ENCODE assay signal across 9 cellular contexts in genomic region chr20:40251284-40251932, GRCh38.
DNase-seq lines count a peak whose midpoint lies in the region; ATAC-seq and TF ChIP-seq lines count a peak whose summit lies in the region.
"Had no signal": no experiment of that assay in that cellular context is flagged by ENCODE, and none has a peak within 500 bp of the region (broad histone marks: within the 10 kb centered on the region; RNA-seq: fewer than 3 reads in every experiment).

No MANE protein-coding gene starts in this region.

- no peak overlapping the region for H3K4me3 Mint-ChIP-seq in naive thymus-derived CD4-positive, alpha-beta T cell

- H3K4me2 ChIP-seq in PC-3 (ENCODE audit: low read length): no peak overlapping the region

- H3K9me2 ChIP-seq in PC-3 (replicated peaks; ENCODE audit: low read length): no peaks in the 10 kb centered on the region

- no TSS peak for BruUV-seq in A673 (replicated peaks; lab: Mats Ljungman, UMichigan)
- BruUV-seq in PC-3 (replicated peaks; lab: Mats Ljungman, UMichigan): no TSS peak

- no peak overlapping the region for H3K27ac Mint-ChIP-seq in naive thymus-derived CD4-positive, alpha-beta T cell

- POLR2A ChIA-PET in A673 (lab: Charles Lee; ENCODE audit: low non-redundant PET) (no interaction called here), PC-3 (lab: Charles Lee; ENCODE audit: unreplicated experiment) (no interaction called here)
- POLR2A ChIA-PET in naive thymus-derived CD4-positive, alpha-beta T cell (lab: Charles Lee): no interaction called here

- DNase-seq in A673 (ENCODE audit: low spot score): peak; percentile 78
- DNase-seq in PC-3: peak; percentile 27
- DNase-seq in fibroblast of villous mesenchyme (ENCODE audit: low read depth): peak; percentile 20
- no peak for DNase-seq in naive thymus-derived CD4-positive, alpha-beta T cell
- no peak for DNase-seq in ascending aorta (ENCODE audit: low spot score in 2 of 2)
- DNase-seq: left cardiac atrium had no signal

- H4K20me1 ChIP-seq in PC-3 (ENCODE audit: low read length): no peaks in the 10 kb centered on the region

- H3K27me3 ChIP-seq in A673 (replicated peaks; ENCODE audit: insufficient read depth, low read depth, low read length, poor library complexity) (no peaks in the 10 kb centered on the region), PC-3 (ENCODE audit: low read length) (no peaks in the 10 kb centered on the region), ascending aorta (no peaks in the 10 kb centered on the region)
- no peaks in the 10 kb centered on the region for H3K27me3 ChIP-seq in naive thymus-derived CD4-positive, alpha-beta T cell (ENCODE audit: control insufficient read depth in 2 of 2, insufficient read depth in 2 of 2, low read length in 2 of 2)

- H3K4me3 ChIP-seq in A673 (ENCODE audit: low read depth, low read length, poor library complexity, severe bottlenecking) (no peak overlapping the region), GM12875 (ENCODE audit: low read depth, low read length) (no peak overlapping the region), PC-3 (ENCODE audit: low read length) (no peak overlapping the region), fibroblast of villous mesenchyme (ENCODE audit: low read depth, low read length) (no peak overlapping the region), ascending aorta (no peak overlapping the region)
- H3K4me3 ChIP-seq in naive thymus-derived CD4-positive, alpha-beta T cell (ENCODE audit: low read length): no peak overlapping the region

- peaks cover 0 to 19% (median 3%) of the 10 kb centered on the region in 11 donors for H3K9me3 Mint-ChIP-seq in naive thymus-derived CD4-positive, alpha-beta T cell

- H3K36me3 Mint-ChIP-seq in naive thymus-derived CD4-positive, alpha-beta T cell: peaks cover 0 to 3% (median 0%) of the 10 kb centered on the region in 5 donors

- H3K79me2 ChIP-seq in PC-3 (ENCODE audit: low read length): no peaks in the 10 kb centered on the region

- H3K27me3 Mint-ChIP-seq in naive thymus-derived CD4-positive, alpha-beta T cell: peaks cover 0 to 14% (median 7%) of the 10 kb centered on the region in 5 donors

- H3K4me1 Mint-ChIP-seq in naive thymus-derived CD4-positive, alpha-beta T cell: no peaks in the 10 kb centered on the region

- no peaks in the 10 kb centered on the region for H3K9me3 ChIP-seq in A673 (ENCODE audit: low read depth, low read length, poor library complexity, severe bottlenecking)
- 0 out of 2 replicates have a peak, but pooled peaks cover 7% of the 10 kb centered on the region for H3K9me3 ChIP-seq in PC-3 (ENCODE audit: low read length)
- H3K9me3 ChIP-seq in naive thymus-derived CD4-positive, alpha-beta T cell (ENCODE audit: control insufficient read depth in 2 of 3, low read length in 3 of 3): no peaks in the 10 kb centered on the region
- no peaks in the 10 kb centered on the region for H3K9me3 ChIP-seq in ascending aorta

- no peaks in the 10 kb centered on the region for H3F3A ChIP-seq in PC-3 (ENCODE audit: low read length, unreplicated experiment)

- H2AFZ ChIP-seq in PC-3 (ENCODE audit: low read length): no peak overlapping the region

- no peak overlapping the region for H3K9ac ChIP-seq in PC-3 (ENCODE audit: low read length)

- intact Hi-C loops in A673 (cut with micrococcal nuclease; ENCODE audit: unreplicated experiment): loop anchor here (5.0 to 10.0 kb wide), 2 partner anchors 89 to 987 kb away; no protein-coding TSS in a partner anchor
- intact Hi-C loops in PC-3 (cut with micrococcal nuclease): no loop called here
- intact Hi-C loops in naive thymus-derived CD4-positive, alpha-beta T cell (cut with micrococcal nuclease): no loop called here
- intact Hi-C loops in ascending aorta (cut with DNase I): loop anchor here (10.0 kb wide), 1 partner anchor 97 kb away; no protein-coding TSS in a partner anchor

- H3K4me1 ChIP-seq in A673 (ENCODE audit: insufficient read depth, low read length, poor library complexity, severe bottlenecking) (peaks cover 15% of the 10 kb centered on the region), PC-3 (ENCODE audit: insufficient read depth, low read length) (no peaks in the 10 kb centered on the region), ascending aorta (no peaks in the 10 kb centered on the region)
- no peaks in the 10 kb centered on the region for H3K4me1 ChIP-seq in naive thymus-derived CD4-positive, alpha-beta T cell (ENCODE audit: control insufficient read depth in 2 of 2, insufficient read depth in 2 of 2, low read length in 2 of 2)

- CTCF ChIA-PET in A673 (lab: Charles Lee) (interaction anchor here (0.7 to 1.5 kb wide), 2 partner anchors 91 to 683 kb away, joined by 3 to 4 read pairs; no protein-coding TSS in a partner anchor), PC-3 (lab: Charles Lee) (no interaction called here)
- CTCF ChIA-PET in naive thymus-derived CD4-positive, alpha-beta T cell (lab: Charles Lee): no interaction called here

- H3K27ac ChIP-seq in A673 (ENCODE audit: low read depth, low read length, poor library complexity, severe bottlenecking): no peak overlapping the region
- H3K27ac ChIP-seq in PC-3 (ENCODE audit: low read length): no peak overlapping the region
- H3K27ac ChIP-seq in naive thymus-derived CD4-positive, alpha-beta T cell (ENCODE audit: low read depth, low read length): no peak overlapping the region
- H3K27ac ChIP-seq in ascending aorta: no peak overlapping the region

- ATAC-seq in PC-3 (no peak), HG02759 (IDR thresholded peaks at IDR 0.05; ENCODE audit: unreplicated experiment) (no peak), HG03521 (IDR thresholded peaks at IDR 0.05; ENCODE audit: unreplicated experiment) (no peak)
- no peak for ATAC-seq in naive thymus-derived CD4-positive, alpha-beta T cell

- TF ChIP-seq CTCF in A673 (conservative IDR thresholded peaks at IDR 0.05; ENCODE audit: low read depth, low read length) (peak; percentile 79), GM12875 (IDR thresholded peaks at IDR 0.05; ENCODE audit: borderline replicate concordance, insufficient read depth, low read depth, low read length) (peak; percentile 68), PC-3 (conservative IDR thresholded peaks at IDR 0.05; ENCODE audit: low read depth, low read length) (peak; percentile 45; the same call in 1 of the 2 replicates), fibroblast of villous mesenchyme (IDR thresholded peaks at IDR 0.05; ENCODE audit: insufficient read depth, low read depth, low read length) (peak; percentile 57), ascending aorta (IDR thresholded peaks at IDR 0.05) (peak in 1 of 3 experiments; percentile 48)

- H3K36me3 ChIP-seq in A673 (ENCODE audit: insufficient read depth, low read length, poor library complexity, severe bottlenecking) (no peaks in the 10 kb centered on the region), PC-3 (ENCODE audit: low read depth, low read length) (no peaks in the 10 kb centered on the region), ascending aorta (no peaks in the 10 kb centered on the region)
- no peaks in the 10 kb centered on the region for H3K36me3 ChIP-seq in naive thymus-derived CD4-positive, alpha-beta T cell (ENCODE audit: control insufficient read depth in 2 of 3, insufficient read depth in 3 of 3, low read length in 3 of 3)

Comparison
In these comparisons a context has a peak if more than half of its experiments do, and no peak if none do; other contexts are left out.
1. DNase-seq: peak in A673 (single experiment), PC-3 (single experiment) and fibroblast of villous mesenchyme (single experiment); none in naive thymus-derived CD4-positive, alpha-beta T cell (0 of 9) and ascending aorta (0 of 2).
2. intact Hi-C loops: an anchor here in A673 (5.0 to 10.0 kb wide) and ascending aorta (10.0 kb wide); none called in PC-3 and naive thymus-derived CD4-positive, alpha-beta T cell.